19 cellular contexts compared by ENCODE assay signal in the genomic region with DNA sequence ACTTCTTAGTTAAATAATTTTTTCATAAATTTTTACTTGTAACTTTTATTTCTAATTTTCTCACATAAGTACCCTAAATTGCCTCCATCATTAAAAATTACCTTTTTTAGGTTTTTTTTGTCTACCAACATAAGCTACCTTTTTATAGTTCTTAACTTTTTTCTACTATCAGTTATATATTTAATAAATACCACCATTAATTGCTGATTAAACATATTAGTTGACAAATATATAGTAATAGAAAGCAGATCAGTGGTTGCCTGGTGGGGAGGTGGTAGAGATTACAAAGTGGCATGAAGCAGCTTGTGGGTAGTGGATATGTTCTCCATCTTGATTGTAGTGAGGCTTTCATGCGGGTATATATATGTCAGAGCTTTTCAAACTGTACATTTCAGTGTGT.
"Had no signal": no experiment of that assay in that cellular context is flagged by ENCODE, and none has a peak within 500 bp of the region (broad histone marks: within the 10 kb centered on the region; RNA-seq: fewer than 3 reads in every experiment).

No MANE protein-coding gene starts in this region.

- H3K27me3 ChIP-seq: colonic mucosa, foreskin keratinocyte, gastrocnemius medialis, heart right ventricle, left lung had no signal

- H3K36me3 ChIP-seq: colonic mucosa, esophagus muscularis mucosa, gastrocnemius medialis, heart right ventricle, left lung, lower lobe of right lung had no signal

- H3K27ac ChIP-seq: colonic mucosa, esophagus muscularis mucosa, foreskin keratinocyte, gastrocnemius medialis, heart right ventricle, left lung, lower lobe of right lung had no signal

- H3K9me3 ChIP-seq: colonic mucosa, esophagus muscularis mucosa, gastrocnemius medialis, heart right ventricle, left lung, lower lobe of right lung, mucosa of descending colon had no signal

- H3K4me1 ChIP-seq: foreskin keratinocyte had no signal

- ATAC-seq: foreskin keratinocyte, gastrocnemius medialis, heart right ventricle, left cardiac atrium, left lung, left ventricle myocardium superior, lower lobe of right lung, mucosa of descending colon had no signal

- FAIRE-seq: endothelial cell of umbilical vein, islet of Langerhans, keratinocyte had no signal

- DNase-seq: colonic mucosa; cortex of kidney; effector memory CD4-positive, alpha-beta T cell; foreskin keratinocyte; gastrocnemius medialis; glutamatergic neuron; heart right ventricle; hippocampal formation; left cardiac atrium; left ventricle myocardium superior; lower lobe of right lung; mesenchymal stem cell; mucosa of descending colon; naive B cell had no signal

- H3K4me3 ChIP-seq: colonic mucosa, esophagus muscularis mucosa, gastrocnemius medialis, heart right ventricle, left lung, lower lobe of right lung, mucosa of descending colon had no signal
